In the genomic region with DNA sequence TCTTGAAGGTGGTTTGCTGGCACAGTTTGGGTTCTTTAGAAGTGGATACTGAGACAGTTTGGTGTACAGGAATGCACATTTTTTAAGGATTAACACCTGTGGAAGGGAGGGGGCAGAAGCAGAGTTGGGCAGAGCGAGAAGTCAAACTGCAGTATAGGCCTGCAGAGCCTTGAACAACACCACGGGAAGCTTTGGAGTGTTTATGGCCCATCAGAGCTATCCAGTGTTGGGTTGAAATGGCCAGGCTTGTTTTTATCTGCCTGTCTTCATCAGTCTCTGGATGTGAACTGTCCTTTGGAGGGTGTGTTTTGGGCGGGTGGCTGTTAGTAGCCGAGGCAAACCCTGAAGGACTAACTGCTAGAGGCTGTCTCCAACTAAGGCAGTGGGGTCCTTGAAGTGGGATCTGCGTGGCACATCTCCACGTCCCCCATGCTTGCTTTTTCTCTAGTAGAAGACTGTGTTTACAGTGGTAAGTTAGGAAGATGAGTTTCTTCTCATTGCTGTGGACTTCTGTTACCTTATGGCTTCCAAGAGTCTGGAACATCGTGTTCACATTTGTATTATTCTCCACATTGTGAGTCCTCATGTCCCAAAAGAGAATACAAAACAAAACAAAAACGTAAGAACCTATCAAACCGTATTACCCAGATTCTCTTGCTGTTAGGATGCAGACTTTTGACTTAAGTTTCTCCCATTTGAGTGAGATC, we compare ENCODE assay signal across 14 cellular contexts. TPM values are rescaled to one million over a fixed set of nuclear protein-coding genes. Genes with fewer than 3 reads are reported as not detected.
DNase-seq lines count a peak whose midpoint lies in the region; ATAC-seq, FAIRE-seq and TF ChIP-seq lines count a peak whose summit lies in the region.
"Had no signal": no experiment of that assay in that cellular context is flagged by ENCODE, and none has a peak within 500 bp of the region (broad histone marks: within the 10 kb centered on the region; RNA-seq: fewer than 3 reads in every experiment).

No MANE protein-coding gene starts in this region.

- H3K9me2 ChIP-seq in GM23338 (ENCODE audit: insufficient read depth), result no peaks in the 10 kb centered on the region

- WGBS in body of pancreas, 2 donors, result 84 to 88% methylated on average over 9 of the region's 9 CpGs
- WGBS in pancreas, 2 donors, result 84 to 91% methylated on average over 9 of the region's 9 CpGs

- H3K4me3 Mint-ChIP-seq in CD8-positive, alpha-beta T cell, result peak overlapping the region; percentile 3
- H3K4me3 Mint-ChIP-seq in GM23338, result no peak overlapping the region
- H3K4me3 Mint-ChIP-seq: type B pancreatic cell had no signal

- no peak overlapping the region for H3K27ac ChIP-seq in CD8-positive, alpha-beta T cell (ENCODE audit: low read depth, low read length)
- H3K27ac ChIP-seq in GM23338 (ENCODE audit: low read depth) (peak overlapping the region; percentile 86), body of pancreas (peak overlapping the region; percentile 18 to 64 (median 37)), pancreas (peak overlapping the region in 2 of 4 donors; percentile 38 to 56)

- no peak for ATAC-seq in CD8-positive, alpha-beta T cell
- ATAC-seq in GM23338, result peak; percentile 31; the same call in 1 of the 3 replicates
- no peak for ATAC-seq in body of pancreas
- peak in 3 of 4 donors; percentile 3 to 23 (median 5) for ATAC-seq in pancreas
- ATAC-seq in HG03025 (IDR thresholded peaks at IDR 0.05; ENCODE audit: low FRiP score, unreplicated experiment), result no peak
- ATAC-seq in GM19397 (IDR thresholded peaks at IDR 0.05; ENCODE audit: unreplicated experiment), result no peak

- peaks cover 51% of the 10 kb centered on the region for H3K4me1 ChIP-seq in CD8-positive, alpha-beta T cell (ENCODE audit: insufficient read depth, low read length)
- H3K4me1 ChIP-seq in GM23338 (ENCODE audit: insufficient read depth) (peaks cover 14% of the 10 kb centered on the region), body of pancreas (peaks cover 49% of the 10 kb centered on the region), pancreas (peaks cover 4 to 37% (median 8%) of the 10 kb centered on the region in 3 donors)

- peaks cover 75% of the 10 kb centered on the region for H3K4me1 Mint-ChIP-seq in CD8-positive, alpha-beta T cell (ENCODE audit: low read depth)
- peaks cover 11% of the 10 kb centered on the region for H3K4me1 Mint-ChIP-seq in GM23338

- POLR2A ChIA-PET in CD8-positive, alpha-beta T cell (lab: Charles Lee), result interaction anchor here (0.9 kb wide), 1 partner anchor 10 kb away, joined by 3 read pairs; no protein-coding TSS in a partner anchor

- H3K27ac Mint-ChIP-seq in CD8-positive, alpha-beta T cell, result peak overlapping the region; percentile 66
- peak overlapping the region; percentile 17; the same call in 1 of the 2 replicates for H3K27ac Mint-ChIP-seq in GM23338
- H3K27ac Mint-ChIP-seq: type B pancreatic cell had no signal

- H3K9me3 ChIP-seq in CD8-positive, alpha-beta T cell (ENCODE audit: low read length), result no peaks in the 10 kb centered on the region
- H3K9me3 ChIP-seq in body of pancreas (no peaks in the 10 kb centered on the region), pancreas (no peaks in the 10 kb centered on the region)
- H3K9me3 ChIP-seq: MG63 had no signal

- no peaks in the 10 kb centered on the region for H3K9me3 Mint-ChIP-seq in CD8-positive, alpha-beta T cell
- peaks cover 5% of the 10 kb centered on the region; the same call in 1 of the 3 replicates for H3K9me3 Mint-ChIP-seq in GM23338

- no peaks in the 10 kb centered on the region for H3K27me3 ChIP-seq in CD8-positive, alpha-beta T cell (ENCODE audit: insufficient read depth, low read length)
- H3K27me3 ChIP-seq in GM23338 (ENCODE audit: insufficient read depth) (no peaks in the 10 kb centered on the region), body of pancreas (no peaks in the 10 kb centered on the region), pancreas (no peaks in the 10 kb centered on the region)
- H3K27me3 ChIP-seq: MG63 had no signal

- no peak for DNase-seq in CD8-positive, alpha-beta T cell
- no peak for DNase-seq in GM23338 (ENCODE audit: low spot score)
- no peak for DNase-seq in body of pancreas
- DNase-seq in pancreas, result no peak
- DNase-seq in NCI-H146 (lab: John Stamatoyannopoulos, UW), result no peak
- DNase-seq: C1 segment of cervical spinal cord; MG63; NCI-H2107; Right ventricle myocardium superior; stimulated activated CD4-positive, alpha-beta T cell treated with anti-CD3 and anti-CD28 coated beads, Interleukin-15, amount 100 ng/mL, for 24 hours had no signal

- H3K27me3 Mint-ChIP-seq in CD8-positive, alpha-beta T cell (ENCODE audit: low read depth), result no peaks in the 10 kb centered on the region
- H3K27me3 Mint-ChIP-seq in GM23338 (ENCODE audit: insufficient read depth, low read depth, poor library complexity), result peaks cover 7% of the 10 kb centered on the region
- H3K27me3 Mint-ChIP-seq: type B pancreatic cell had no signal

- intact Hi-C loops in CD8-positive, alpha-beta T cell (cut with DNase I, micrococcal nuclease), result no loop called here
- intact Hi-C loops in body of pancreas (cut with DNase I), result no loop called here
- intact Hi-C loops in pancreas (cut with DNase I), result no loop called here

- H3K36me3 ChIP-seq in CD8-positive, alpha-beta T cell (ENCODE audit: insufficient read depth, low read length), result peaks cover 5% of the 10 kb centered on the region
- H3K36me3 ChIP-seq in GM23338 (ENCODE audit: insufficient read depth) (no peaks in the 10 kb centered on the region), body of pancreas (replicated peaks in 1 of 2; ENCODE audit: insufficient read depth in 1 of 2, low read depth in 2 of 2) (no peaks in the 10 kb centered on the region), pancreas (no peaks in the 10 kb centered on the region)
- H3K36me3 ChIP-seq: MG63 had no signal

- no peak for FAIRE-seq in pancreas (lab: Jason Lieb, UNC)
- FAIRE-seq: islet of Langerhans had no signal

- H4K20me1 ChIP-seq in GM23338 (replicated peaks; ENCODE audit: insufficient read depth), result no peaks in the 10 kb centered on the region

- H3K4me2 ChIP-seq in GM23338, result no peak overlapping the region

- H3K36me3 Mint-ChIP-seq in CD8-positive, alpha-beta T cell, result peaks cover 56% of the 10 kb centered on the region
- H3K36me3 Mint-ChIP-seq in GM23338 (ENCODE audit: low read depth), result peaks cover 17% of the 10 kb centered on the region; the same call in 2 of the 3 replicates

- peaks cover 64% of the 10 kb centered on the region for H3K79me2 ChIP-seq in GM23338 (replicated peaks; ENCODE audit: insufficient read depth)

- no peak overlapping the region for H2AFZ ChIP-seq in GM23338

- TF ChIP-seq POLR2A in body of pancreas (IDR thresholded peaks at IDR 0.05), result no peak

- no peak for TF ChIP-seq CTCF in CD8-positive, alpha-beta T cell (IDR thresholded peaks at IDR 0.05)
- TF ChIP-seq CTCF in GM23338 (conservative IDR thresholded peaks at IDR 0.05; ENCODE audit: low read depth in 2 of 2) (no peak), body of pancreas (IDR thresholded peaks at IDR 0.05) (no peak), pancreas (IDR thresholded peaks at IDR 0.05) (no peak)

- CTCF ChIA-PET in CD8-positive, alpha-beta T cell (lab: Charles Lee), result no interaction called here

- no peak overlapping the region for H3K4me3 ChIP-seq in CD8-positive, alpha-beta T cell (ENCODE audit: low read depth, low read length)
- H3K4me3 ChIP-seq in GM23338 (no peak overlapping the region), body of pancreas (no peak overlapping the region), pancreas (no peak overlapping the region)
- H3K4me3 ChIP-seq: MG63 had no signal

- no peaks in the 10 kb centered on the region; the same call in 1 of the 2 replicates for H3F3A ChIP-seq in GM23338 (replicated peaks; ENCODE audit: low read depth)

RNA-seq across cellular contexts. Expression of gene TMEM131L, which starts 41.0 kb away (rescaled TPM):
- 10 to 100 TPM; 80.8 to 83.1 TPM for total RNA-seq in CD8-positive, alpha-beta T cell
- 32.2 and 35.0 TPM in 2 replicates for total RNA-seq in GM23338 (2014; rRNA removed; shearing (Covaris generic))
- polyA plus RNA-seq in GM23338 (2016; fragmentation: Nextera tagmentation; extraction: Ambion mirVana) (11.1 TPM in 2 replicates), pancreas (10 to 100 TPM in 1 of 2 donors, 1 to 10 TPM in 1; 9.4 to 11.2 TPM)
- total RNA-seq in body of pancreas (10 to 100 TPM; 47.1 to 63.6 TPM), pancreas (10 to 100 TPM; 17.0 to 29.5 (median 25.0) TPM)

Comparison
In these comparisons a context has a peak if more than half of its experiments do, and no peak if none do; other contexts are left out.
1. ATAC-seq: peak in GM23338 (single experiment) and pancreas (3 of 4); none in CD8-positive, alpha-beta T cell (single experiment), body of pancreas (single experiment), HG03025 (single experiment) and GM19397 (single experiment).